Comparison of ENCODE assay signal across 8 cellular contexts in the genomic region with DNA sequence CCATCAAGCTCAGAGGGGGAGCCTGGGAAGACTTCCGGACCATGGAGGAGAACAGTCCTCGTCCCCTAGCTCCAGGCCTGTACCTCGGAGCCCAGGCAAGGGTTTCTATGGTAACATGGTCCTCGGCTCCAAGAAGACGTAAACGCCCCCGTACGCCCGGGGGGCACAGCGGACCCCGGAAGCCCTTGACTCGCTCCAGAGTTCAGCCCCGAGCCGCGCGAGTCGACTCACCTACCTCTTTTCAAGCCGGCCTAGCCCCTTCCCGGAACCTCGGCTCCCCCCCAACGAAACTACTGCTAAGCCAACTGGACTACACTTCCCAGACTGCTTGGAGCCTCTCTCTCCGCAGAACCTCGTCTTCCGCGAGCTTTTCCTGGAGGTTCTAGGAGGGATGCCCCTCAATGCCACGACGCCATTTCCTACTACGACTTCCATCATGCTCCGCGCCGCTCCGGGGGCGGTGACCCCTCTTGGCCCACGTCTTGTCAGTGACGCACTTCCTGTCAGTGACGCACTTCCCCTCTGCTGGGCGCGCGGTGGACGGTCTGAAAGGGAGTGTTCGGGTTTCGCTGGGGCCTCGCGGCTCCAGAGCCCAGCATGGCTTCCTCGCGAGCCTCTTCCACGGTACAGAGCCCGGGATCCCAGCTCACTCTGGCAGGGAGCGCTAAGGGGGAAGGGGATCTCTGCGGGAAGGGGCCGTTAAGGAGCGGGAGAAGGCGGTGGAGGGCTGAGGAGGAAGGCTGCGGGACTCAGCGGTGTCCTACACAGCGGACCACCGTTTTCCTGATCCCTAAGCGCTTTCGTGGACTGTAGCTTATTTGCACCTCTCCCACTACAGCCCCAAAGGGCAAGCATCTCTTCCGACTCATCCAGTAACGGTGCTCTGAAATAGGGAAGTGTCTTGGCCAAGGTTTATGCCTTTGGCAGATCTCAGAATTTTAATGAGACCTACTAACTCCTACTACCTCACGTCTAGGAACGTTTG. TPM values are rescaled to one million over a fixed set of nuclear protein-coding genes. Genes with fewer than 3 reads are reported as not detected.
A peak's percentile ranks its signal among the peaks of the same experiment; 100 is the strongest.
DNase-seq lines count a peak whose midpoint lies in the region; ATAC-seq, FAIRE-seq and TF ChIP-seq lines count a peak whose summit lies in the region.

TSS of gene CDC26 (minus strand) at position 426 of the 985 bp plus-strand sequence. CDS start 3,065 bp downstream, outside the sequence.
TSS of gene PRPF4 (plus strand) at position 512 of the 985 bp plus-strand sequence. CDS start at position 598, 86 bp downstream.

- H3K4me1 Mint-ChIP-seq in memory B cell, result peaks cover 13% of the 10 kb centered on the region

- peak within 1 kb of the TSS; percentile 27 for H3K4ac ChIP-seq in H1 (replicated peaks; ENCODE audit: insufficient read length, low read depth, low read length)

- H3K23ac ChIP-seq in H1 (ENCODE audit: insufficient read length), result no peak within 1 kb of the TSS

- peak within 1 kb of the TSS; percentile 67 for H4K5ac ChIP-seq in H1 (ENCODE audit: insufficient read length, low read depth, low read length)

- peak; percentile 94 for ATAC-seq in GM21360 (IDR thresholded peaks at IDR 0.05; ENCODE audit: unreplicated experiment)
- peak; percentile 97 for ATAC-seq in memory B cell (ENCODE audit: low read depth)

- no peaks in the 10 kb centered on the region for H3K27me3 Mint-ChIP-seq in memory B cell

- FAIRE-seq in H1 (lab: Jason Lieb, UNC), result peak; percentile 65

- H4K8ac ChIP-seq in H1 (ENCODE audit: extremely low read depth, insufficient read depth, low read length), result peak within 1 kb of the TSS; percentile 98

- H3K27ac ChIP-seq in H1 (ENCODE audit: low read depth, low read length), result peak within 1 kb of the TSS; percentile 93

- H2BK12ac ChIP-seq in H1 (ENCODE audit: low read depth, low read length), result peak within 1 kb of the TSS; percentile 68; the same call in 1 of the 2 replicates

- peak within 1 kb of the TSS; percentile 61 to 83 for H3K4me2 ChIP-seq in H1 (ENCODE audit: insufficient read depth in 1 of 2, low read depth in 2 of 2, low read length in 2 of 2)

- H3K27ac Mint-ChIP-seq in memory B cell, result no peak within 1 kb of the TSS

- H3K4me1 ChIP-seq in H1 (replicated peaks in 1 of 4; ENCODE audit: control insufficient read depth in 3 of 4, insufficient read depth in 4 of 4, low read length in 3 of 4), result peaks cover 0 to 4% (median 0%) of the 10 kb centered on the region in 4 experiments; a peak in 1 of 7 replicates

- TF ChIP-seq POLR2A in H1 (IDR thresholded peaks at IDR 0.05; ENCODE audit: control extremely low read depth in 1 of 2, low read depth in 2 of 2, low read length in 2 of 2), result peak; percentile 93 to 96

- H3K4me3 Mint-ChIP-seq in memory B cell, result no peak within 1 kb of the TSS

- H2BK15ac ChIP-seq in H1 (ENCODE audit: low read length), result no peak within 1 kb of the TSS

- H4K91ac ChIP-seq in H1 (replicated peaks; ENCODE audit: insufficient read length, low read length), result peak within 1 kb of the TSS; percentile 63

- TF ChIP-seq CTCF in H1 (IDR thresholded peaks at IDR 0.05; ENCODE audit: control extremely low read depth in 1 of 3, insufficient read depth in 1 of 3, low read depth in 1 of 3, low read length in 3 of 3), result no peak

- peaks cover 0 to 18% of the 10 kb centered on the region in 2 experiments; a peak in 3 of 4 replicates for H3K79me2 ChIP-seq in H1 (ENCODE audit: control insufficient read depth in 1 of 2, insufficient read depth in 2 of 2, low read length in 2 of 2)

- peaks cover 11 to 48% (median 35%) of the 10 kb centered on the region in 4 experiments for H3K36me3 ChIP-seq in H1 (ENCODE audit: control insufficient read depth in 2 of 4, insufficient read depth in 4 of 4, low read length in 3 of 4)

- H3K56ac ChIP-seq in H1 (replicated peaks; ENCODE audit: insufficient read length, low read depth, low read length), result peak within 1 kb of the TSS; percentile 8

- peak within 1 kb of the TSS; percentile 56 for H2AFZ ChIP-seq in H1 (ENCODE audit: low read length)

- DNase-seq in COLO829 (ENCODE audit: low spot score), result peak; percentile 99
- peak; percentile 98 for DNase-seq in HT-29 (ENCODE audit: low spot score)
- DNase-seq in NK-92 treated with Interleukin-12 subunit alpha and Interleukin-12 subunit beta, amount 100 ng/mL, for 24 hours (lab: John Stamatoyannopoulos, UW), result peak; percentile 89
- peak; percentile 95 for DNase-seq in activated CD8-positive, alpha-beta memory T cell treated with anti-CD3 and anti-CD28 coated beads for 24 hours
- DNase-seq in H1 (ENCODE audit: low read depth in 1 of 2, low spot score in 2 of 2), result peak; percentile 89 to 92
- peak; percentile 86 to 89 for DNase-seq in memory B cell (ENCODE audit: low spot score in 2 of 2)
- DNase-seq in stimulated activated CD8-positive, alpha-beta memory T cell treated with anti-CD3 and anti-CD28 coated beads, Interleukin-12 subunit alpha, Interleukin-12 subunit beta, amount 100 ng/mL, for 24 hours (ENCODE audit: extremely low read depth), result peak; percentile 89

- POLR2A ChIA-PET in H1 (lab: Charles Lee; ENCODE audit: partially characterized antibody), result interaction anchor here (0.6 to 1.9 kb wide), 18 partner anchors 9 to 327 kb away, joined by 3 to 12 read pairs (median 4); partner anchors contain the start of genes C9orf43, FKBP15, POLE3 and SLC31A1

- H3K14ac ChIP-seq in H1 (ENCODE audit: insufficient read length), result no peak within 1 kb of the TSS

- peak within 1 kb of the TSS; percentile 95 to 99 (median 98) for H3K9ac ChIP-seq in H1 (replicated peaks in 1 of 4; ENCODE audit: extremely low read depth in 1 of 4, low read depth in 3 of 4, low read length in 3 of 4)

- no peaks in the 10 kb centered on the region; the same call in 1 of the 2 replicates for H3K79me1 ChIP-seq in H1 (ENCODE audit: low read depth, low read length)

- peaks cover 6% of the 10 kb centered on the region for H3K23me2 ChIP-seq in H1 (ENCODE audit: low read depth, low read length)

- H3K9me3 ChIP-seq in H1 (ENCODE audit: insufficient read depth in 2 of 2, low read depth in 1 of 2, low read length in 1 of 2), result no peaks in the 10 kb centered on the region

- H2BK5ac ChIP-seq in H1 (ENCODE audit: low read depth, low read length), result peak within 1 kb of the TSS; percentile 86

- CTCF ChIA-PET in H1 (lab: Charles Lee; ENCODE audit: partially characterized antibody), result interaction anchor here (0.5 to 5.0 kb wide), 39 partner anchors 9 to 407 kb away, joined by 3 to 35 read pairs (median 4); partner anchors contain the start of genes ALAD, BSPRY, C9orf43 and FKBP15

- no peaks in the 10 kb centered on the region for H3K9me3 Mint-ChIP-seq in memory B cell

- no peak within 1 kb of the TSS for H2BK120ac ChIP-seq in H1 (replicated peaks; ENCODE audit: low read depth, low read length)

- no peaks in the 10 kb centered on the region for H3K27me3 ChIP-seq in H1 (replicated peaks in 1 of 4; ENCODE audit: control insufficient read depth in 3 of 4, extremely low read depth in 1 of 4, insufficient read depth in 3 of 4, low read length in 3 of 4)

- no peak within 1 kb of the TSS for H2AK5ac ChIP-seq in H1 (ENCODE audit: low read depth, low read length)

- no peak for TF ChIP-seq RAD21 in H1 (IDR thresholded peaks at IDR 0.05 in 1 of 2, conservative IDR thresholded peaks at IDR 0.05 in 1 of 2; ENCODE audit: low read depth in 2 of 2, low read length in 2 of 2)

- no peak within 1 kb of the TSS for H2BK20ac ChIP-seq in H1 (ENCODE audit: low read length)

- peak within 1 kb of the TSS; percentile 68 to 98 (median 90) for H3K4me3 ChIP-seq in H1 (ENCODE audit: extremely low read depth in 1 of 4, insufficient read depth in 2 of 4, low read depth in 3 of 4, low read length in 4 of 4)

- H3K18ac ChIP-seq in H1 (ENCODE audit: extremely low read depth, low read length), result peak within 1 kb of the TSS; percentile 25; the same call in 1 of the 2 replicates

- WGBS in H1 (ENCODE audit: extremely low coverage in 1 of 2, insufficient coverage in 1 of 2, insufficient read length in 1 of 2, insufficient replicate concordance in 2 of 2, low coverage in 1 of 2, low lambda C conversion rate in 2 of 2, missing lambda C conversion rate in 1 of 2), 2 experiments, result 1% methylated on average over 58 of the region's 63 CpGs; no CpG with 5 or more reads in 1 of the 2 experiments

- H3K36me3 Mint-ChIP-seq in memory B cell, result peaks cover 23% of the 10 kb centered on the region

- TF ChIP-seq EP300 in H1 (IDR thresholded peaks at IDR 0.05; ENCODE audit: borderline replicate concordance in 1 of 2, low read depth in 2 of 2, low read length in 2 of 2), result no peak

- no peaks in the 10 kb centered on the region for H4K20me1 ChIP-seq in H1 (replicated peaks in 1 of 2; ENCODE audit: control insufficient read depth in 1 of 2, insufficient read depth in 2 of 2, low read length in 2 of 2)

TF ChIP-seq in H1, 55 proteins besides CTCF, POLR2A, EP300 and RAD21 (continues in another document):
- TF ChIP-seq JUN (IDR thresholded peaks at IDR 0.05; ENCODE audit: low read depth, low read length), result no peak
- no peak for TF ChIP-seq NRF1 (IDR thresholded peaks at IDR 0.05; ENCODE audit: low read depth, low read length)
- TF ChIP-seq YY1 (IDR thresholded peaks at IDR 0.05; ENCODE audit: low read depth, low read length), result peak; percentile 89
- TF ChIP-seq EZH2 (IDR thresholded peaks at IDR 0.05; ENCODE audit: low read depth, low read length, severe bottlenecking), result no peak
- peak; percentile 78 for TF ChIP-seq SAP30 (IDR thresholded peaks at IDR 0.05; ENCODE audit: insufficient read depth, insufficient replicate concordance, low read length)

RNA-seq across cellular contexts. Expression of gene CDC26, which starts in this region (rescaled TPM):
- total RNA-seq in HT-29 (2014; rRNA removed; shearing (Covaris generic)), result 20.2 and 22.6 TPM in 2 replicates
- 41.9 and 42.8 TPM in 2 replicates for total RNA-seq in H1 (2021; fragmentation: NEBNext Ultra II Directional; extraction: Animal tissue kit (Norgen Biotek cat#: 25700))
- polyA plus RNA-seq in H1 (2011; rRNA removed), result 15.3 and 31.5 TPM in 2 replicates
- polyA plus RNA-seq in H1 (2011; cell fraction: cytosol; rRNA removed), result 46.6 TPM
- polyA plus RNA-seq in H1 (2011; cell fraction: nucleus; rRNA removed), result 4.8 TPM
- 45.9 to 101 TPM (median 54.3 TPM) in 4 replicates for polyA plus RNA-seq in H1 (2012, experiment 1 of 2)
- polyA plus RNA-seq in H1 (2012, experiment 2 of 2), result 22.3 TPM
- 56.6 TPM for polyA plus RNA-seq in H1 (2013, experiment 1 of 2)
- 59.7 TPM for polyA plus RNA-seq in H1 (2013, experiment 2 of 2)
- 6.2 and 7.6 TPM in 2 replicates for polyA minus RNA-seq in H1 (2011; rRNA and poly(A)+ RNA removed)
- polyA minus RNA-seq in H1 (2011; cell fraction: cytosol; rRNA and poly(A)+ RNA removed), result 6.1 TPM
- 4.2 TPM for polyA minus RNA-seq in H1 (2011; cell fraction: nucleus; rRNA and poly(A)+ RNA removed)

RNA-seq across cellular contexts. Expression of gene PRPF4, which starts in this region (rescaled TPM):
- total RNA-seq in HT-29 (2014; rRNA removed; shearing (Covaris generic)), result 21.3 and 21.8 TPM in 2 replicates
- total RNA-seq in H1 (2021; fragmentation: NEBNext Ultra II Directional; extraction: Animal tissue kit (Norgen Biotek cat#: 25700)), result 33.4 and 36.8 TPM in 2 replicates
- polyA plus RNA-seq in H1 (2011; rRNA removed), result 13.6 and 15.2 TPM in 2 replicates
- polyA plus RNA-seq in H1 (2011; cell fraction: cytosol; rRNA removed), result 19.6 TPM
- polyA plus RNA-seq in H1 (2011; cell fraction: nucleus; rRNA removed), result 13.9 TPM
- 27.7 to 35.7 TPM (median 31.3 TPM) in 4 replicates for polyA plus RNA-seq in H1 (2012, experiment 1 of 2)
- polyA plus RNA-seq in H1 (2012, experiment 2 of 2), result 8.9 TPM
- polyA plus RNA-seq in H1 (2013, experiment 1 of 2), result 22.8 TPM
- polyA plus RNA-seq in H1 (2013, experiment 2 of 2), result 23.4 TPM
- polyA minus RNA-seq in H1 (2011; rRNA and poly(A)+ RNA removed), result 16.4 and 19.4 TPM in 2 replicates
- 13.1 TPM for polyA minus RNA-seq in H1 (2011; cell fraction: cytosol; rRNA and poly(A)+ RNA removed)
- polyA minus RNA-seq in H1 (2011; cell fraction: nucleus; rRNA and poly(A)+ RNA removed), result 10.4 TPM

Comparison
In these comparisons a context has a peak if more than half of its experiments do, and no peak if none do; other contexts are left out.
1. Peak in every context shown above with its lines: DNase-seq, ATAC-seq, H3K4me3 ChIP-seq and H3K27ac ChIP-seq.